ENCODE assay signal across 37 cellular contexts in the genomic region with DNA sequence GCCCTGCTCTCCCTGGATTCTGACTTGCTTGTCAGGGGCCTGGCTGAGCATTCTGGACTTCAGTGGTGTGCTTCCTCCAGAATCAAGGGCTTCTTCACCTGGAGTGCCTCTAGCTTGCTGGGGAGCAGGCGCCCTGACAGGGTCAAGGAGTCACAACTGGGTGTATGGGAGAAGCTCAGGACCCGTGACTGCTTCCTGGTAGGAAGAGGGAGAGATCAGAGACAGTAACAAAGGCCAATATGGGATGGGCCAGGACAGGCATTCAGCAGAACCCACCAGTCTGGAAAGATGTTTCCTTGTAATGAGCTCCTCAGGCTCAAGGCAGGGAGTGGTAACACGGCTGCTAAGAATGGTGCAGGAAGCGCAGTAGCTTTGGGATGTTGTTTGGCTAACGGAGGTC.
"Had no signal": no experiment of that assay in that cellular context is flagged by ENCODE, and none has a peak within 500 bp of the region (broad histone marks: within the 10 kb centered on the region; RNA-seq: fewer than 3 reads in every experiment).

No MANE protein-coding gene starts in this region.

- H3K27me3 ChIP-seq: ascending aorta, body of pancreas, breast epithelium, cardiac muscle cell had no signal

- H3K27ac Mint-ChIP-seq: activated naive CD4-positive, alpha-beta T cell treated with anti-CD3 and anti-CD28 coated beads for 36 hours; activated naive CD4-positive, alpha-beta T cell treated with anti-CD3 and anti-CD28 coated beads, Interleukin-2, amount 10 ng/mL, durations not matched to agents 7 days and 5 days; activated naive CD4-positive, alpha-beta T cell treated with anti-CD3 and anti-CD28 coated beads, Interleukin-2, amount 50 U/mL, for 24 hours; activated naive CD4-positive, alpha-beta T cell treated with anti-CD3 and anti-CD28 coated beads, Interleukin-2, amount 50 U/mL, for 72 hours; activated naive CD8-positive, alpha-beta T cell; activated naive CD8-positive, alpha-beta T cell treated with anti-CD3 and anti-CD28 coated beads for 36 hours; activated naive CD8-positive, alpha-beta T cell treated with anti-CD3 and anti-CD28 coated beads, Interleukin-2, amount 10 ng/mL, durations not matched to agents 7 days and 5 days; activated T-cell treated with anti-CD3 and anti-CD28 coated beads, Interleukin-2, amount 50 U/mL, for 24 hours; activated T-cell treated with anti-CD3 and anti-CD28 coated beads, Interleukin-2, amount 50 U/mL, for 72 hours; activated T-helper 1 cell treated with anti-CD3 and anti-CD28 coated beads, Interleukin-12 subunit alpha, Interleukin-12 subunit beta, Interleukin-2, Interleukin-4 antibody, amounts not matched to agents 30 ng/mL and 10 ng/mL and 1 ng/mL, durations not matched to agents 14 hours and 24 hours and 36 hours; activated T-helper 17 cell treated with anti-CD3 and anti-CD28 coated beads, Interleukin-2, amount 50 U/mL, for 72 hours; activated T-helper 2 cell treated with anti-CD3 and anti-CD28 coated beads, Interferon-gamma antibody, Interleukin-2, Interleukin-4, amounts not matched to agents 10 μg/mL and 5 μg/mL and 100 μg/mL, durations not matched to agents 14 hours and 24 hours and 36 hours; brain had no signal

- H3K4me3 Mint-ChIP-seq: activated naive CD4-positive, alpha-beta T cell treated with anti-CD3 and anti-CD28 coated beads for 36 hours; activated naive CD4-positive, alpha-beta T cell treated with anti-CD3 and anti-CD28 coated beads, Interleukin-2, amount 10 ng/mL, durations not matched to agents 7 days and 5 days; activated naive CD4-positive, alpha-beta T cell treated with anti-CD3 and anti-CD28 coated beads, Interleukin-2, amount 50 U/mL, for 24 hours; activated naive CD8-positive, alpha-beta T cell; activated naive CD8-positive, alpha-beta T cell treated with anti-CD3 and anti-CD28 coated beads for 36 hours; activated naive CD8-positive, alpha-beta T cell treated with anti-CD3 and anti-CD28 coated beads, Interleukin-2, amount 10 ng/mL, durations not matched to agents 7 days and 5 days; activated T-cell treated with anti-CD3 and anti-CD28 coated beads, Interleukin-2, amount 50 U/mL, for 24 hours; activated T-cell treated with anti-CD3 and anti-CD28 coated beads, Interleukin-2, amount 50 U/mL, for 4 hours; activated T-cell treated with anti-CD3 and anti-CD28 coated beads, Interleukin-2, amount 50 U/mL, for 72 hours; activated T-helper 1 cell treated with anti-CD3 and anti-CD28 coated beads, Interleukin-12 subunit alpha, Interleukin-12 subunit beta, Interleukin-2, Interleukin-4 antibody, amounts not matched to agents 30 ng/mL and 10 ng/mL and 1 ng/mL, durations not matched to agents 14 hours and 24 hours and 36 hours; activated T-helper 17 cell treated with anti-CD3 and anti-CD28 coated beads, Interleukin-2, amount 50 U/mL, for 72 hours; brain; central memory CD8-positive, alpha-beta T cell had no signal

- H3K36me3 ChIP-seq: adrenal gland, ascending aorta, brain microvascular endothelial cell, breast epithelium, cardiac muscle cell had no signal

- H3K9me3 ChIP-seq: adrenal gland, ascending aorta, body of pancreas, breast epithelium had no signal

- H3K4me1 ChIP-seq: adrenal gland, ascending aorta, body of pancreas, breast epithelium had no signal

- H3K4me1 Mint-ChIP-seq: activated naive CD4-positive, alpha-beta T cell treated with anti-CD3 and anti-CD28 coated beads, Interleukin-2, amount 10 ng/mL, durations not matched to agents 7 days and 5 days; activated naive CD4-positive, alpha-beta T cell treated with anti-CD3 and anti-CD28 coated beads, Interleukin-2, amount 50 U/mL, for 24 hours; activated naive CD8-positive, alpha-beta T cell treated with anti-CD3 and anti-CD28 coated beads for 36 hours; activated naive CD8-positive, alpha-beta T cell treated with anti-CD3 and anti-CD28 coated beads, Interleukin-2, amount 10 ng/mL, durations not matched to agents 7 days and 5 days; activated T-helper 17 cell treated with anti-CD3 and anti-CD28 coated beads, Interleukin-2, amount 50 U/mL, for 72 hours; central memory CD8-positive, alpha-beta T cell had no signal

- H3K9me3 Mint-ChIP-seq: activated naive CD4-positive, alpha-beta T cell treated with anti-CD3 and anti-CD28 coated beads for 36 hours; activated naive CD4-positive, alpha-beta T cell treated with anti-CD3 and anti-CD28 coated beads, Interleukin-2, amount 50 U/mL, for 24 hours; activated naive CD8-positive, alpha-beta T cell treated with anti-CD3 and anti-CD28 coated beads for 36 hours; activated naive CD8-positive, alpha-beta T cell treated with anti-CD3 and anti-CD28 coated beads, Interleukin-2, amount 10 ng/mL, durations not matched to agents 7 days and 5 days; activated T-cell treated with anti-CD3 and anti-CD28 coated beads, Interleukin-2, amount 50 U/mL, for 24 hours; activated T-cell treated with anti-CD3 and anti-CD28 coated beads, Interleukin-2, amount 50 U/mL, for 4 hours; activated T-cell treated with anti-CD3 and anti-CD28 coated beads, Interleukin-2, amount 50 U/mL, for 72 hours; activated T-helper 1 cell treated with anti-CD3 and anti-CD28 coated beads, Interleukin-12 subunit alpha, Interleukin-12 subunit beta, Interleukin-2, Interleukin-4 antibody, amounts not matched to agents 30 ng/mL and 10 ng/mL and 1 ng/mL, durations not matched to agents 14 hours and 24 hours and 36 hours; activated T-helper 17 cell treated with anti-CD3 and anti-CD28 coated beads, Interleukin-2, amount 50 U/mL, for 72 hours had no signal

- H3K27ac ChIP-seq: adrenal gland, ascending aorta, body of pancreas, brain microvascular endothelial cell, breast epithelium, cardiac muscle cell had no signal

- DNase-seq: activated effector memory CD4-positive, alpha-beta T cell treated with anti-CD3 and anti-CD28 coated beads, Interleukin-2, amount 50 U/mL, for 16 hours; activated effector memory CD4-positive, alpha-beta T cell treated with Interleukin-2 at 50 U/mL for 16 hours; activated gamma-delta T cell; activated gamma-delta T cell treated with Interleukin-2 at 50 U/mL for 16 hours; activated naive CD4-positive, alpha-beta T cell; activated naive CD4-positive, alpha-beta T cell treated with anti-CD3 and anti-CD28 coated beads for 36 hours; activated naive CD4-positive, alpha-beta T cell treated with anti-CD3 and anti-CD28 coated beads, Interleukin-2, amount 10 ng/mL, durations not matched to agents 7 days and 5 days; activated naive CD4-positive, alpha-beta T cell treated with anti-CD3 and anti-CD28 coated beads, Interleukin-2, amount 50 U/mL, for 16 hours; activated naive CD4-positive, alpha-beta T cell treated with Interleukin-2 at 50 U/mL for 16 hours; activated naive CD8-positive, alpha-beta T cell treated with anti-CD3 and anti-CD28 coated beads for 36 hours; activated naive CD8-positive, alpha-beta T cell treated with anti-CD3 and anti-CD28 coated beads, Interleukin-2, amount 10 ng/mL, durations not matched to agents 7 days and 5 days; activated T-cell treated with anti-CD3 and anti-CD28 coated beads, Interleukin-2, amount 50 U/mL, for 1 hour; activated T-cell treated with anti-CD3 and anti-CD28 coated beads, Interleukin-2, amount 50 U/mL, for 24 hours; activated T-cell treated with anti-CD3 and anti-CD28 coated beads, Interleukin-2, amount 50 U/mL, for 4 hours; activated T-cell treated with anti-CD3 and anti-CD28 coated beads, Interleukin-2, amount 50 U/mL, for 48 hours; activated T-cell treated with anti-CD3 and anti-CD28 coated beads, Interleukin-2, amount 50 U/mL, for 72 hours; adrenal gland; amniotic stem cell; amygdala; anterior cingulate cortex; aorta; body of pancreas; brain microvascular endothelial cell; caudate nucleus; central memory CD4-positive, alpha-beta T cell; cerebellar nuclear complex had no signal

- H3K4me3 ChIP-seq: adrenal gland, ascending aorta, body of pancreas, breast epithelium, cardiac muscle cell had no signal

- H3K36me3 Mint-ChIP-seq: activated naive CD4-positive, alpha-beta T cell treated with anti-CD3 and anti-CD28 coated beads, Interleukin-2, amount 10 ng/mL, durations not matched to agents 7 days and 5 days; activated naive CD4-positive, alpha-beta T cell treated with anti-CD3 and anti-CD28 coated beads, Interleukin-2, amount 50 U/mL, for 24 hours; activated naive CD4-positive, alpha-beta T cell treated with anti-CD3 and anti-CD28 coated beads, Interleukin-2, amount 50 U/mL, for 72 hours; activated naive CD8-positive, alpha-beta T cell; activated naive CD8-positive, alpha-beta T cell treated with anti-CD3 and anti-CD28 coated beads for 36 hours; activated naive CD8-positive, alpha-beta T cell treated with anti-CD3 and anti-CD28 coated beads, Interleukin-2, amount 10 ng/mL, durations not matched to agents 7 days and 5 days; brain had no signal

- ATAC-seq: activated naive CD4-positive, alpha-beta T cell treated with anti-CD3 and anti-CD28 coated beads, Interleukin-2, amount 50 U/mL, for 72 hours; activated T-cell treated with anti-CD3 and anti-CD28 coated beads, Interleukin-2, amount 50 U/mL, for 4 hours; activated T-cell treated with anti-CD3 and anti-CD28 coated beads, Interleukin-2, amount 50 U/mL, for 72 hours; activated T-helper 17 cell treated with anti-CD3 and anti-CD28 coated beads, Interleukin-2, amount 50 U/mL, for 72 hours; body of pancreas had no signal
